ENCODE assay signal across 21 cellular contexts in genomic region chr6:126293891-126294524, GRCh38. TPM values are rescaled to one million over a fixed set of nuclear protein-coding genes. Genes with fewer than 3 reads are reported as not detected.
DNase-seq lines count a peak whose midpoint lies in the region; ATAC-seq lines count a peak whose summit lies in the region.
"Had no signal": no experiment of that assay in that cellular context is flagged by ENCODE, and none has a peak within 500 bp of the region (broad histone marks: within the 10 kb centered on the region; RNA-seq: fewer than 3 reads in every experiment).

No MANE protein-coding gene starts in this region.

- H3K9me3 ChIP-seq in skeletal muscle satellite cell (replicated peaks; ENCODE audit: low read length) = no peaks in the 10 kb centered on the region
- H3K9me3 ChIP-seq: A549, BE2C had no signal

- no peak overlapping the region for H3K4me3 ChIP-seq in skeletal muscle satellite cell (ENCODE audit: low read length)
- H3K4me3 ChIP-seq: A549 had no signal

- H3K27me3 ChIP-seq in skeletal muscle satellite cell (ENCODE audit: control insufficient read depth, insufficient read depth, low read length) = no peaks in the 10 kb centered on the region
- H3K27me3 ChIP-seq: BE2C had no signal

- no peak overlapping the region for H3K9ac ChIP-seq in skeletal muscle satellite cell (ENCODE audit: low read depth, low read length)
- H3K9ac ChIP-seq: KMS-11 had no signal

- H3K4me2 ChIP-seq in skeletal muscle satellite cell (ENCODE audit: low read length) = peak overlapping the region; percentile 14
- H3K4me2 ChIP-seq: A549, KMS-11 had no signal

- DNase-seq in LHCN-M2 (ENCODE audit: low read depth) (peak; percentile 92), amniotic epithelial cell (ENCODE audit: low read depth) (peak; percentile 51), myocyte (ENCODE audit: low read depth) (peak; percentile 57), NCI-H748 (lab: John Stamatoyannopoulos, UW; ENCODE audit: unreplicated experiment) (no peak), AG08396 (ENCODE audit: low spot score) (no peak)
- DNase-seq: BE2C; CD8-positive, alpha-beta memory T cell; DMS79 treated with DMSO at 0.1 percent for 48 hours; GF-D8; NCI-H1048; NCI-H1417; NCI-H1694 treated with DMSO at 0.1 percent for 48 hours; NCI-H2081 treated with DMSO at 0.1 percent for 48 hours; NCI-H524; NCI-H82; SHP77 had no signal

- no peak for ATAC-seq in HG03520 (IDR thresholded peaks at IDR 0.05; ENCODE audit: unreplicated experiment)
- ATAC-seq: A549, HCT116 had no signal

- H3K4me1 ChIP-seq in skeletal muscle satellite cell (ENCODE audit: control insufficient read depth, insufficient read depth, low read length) = peaks cover 14% of the 10 kb centered on the region
- H3K4me1 ChIP-seq: A549, BE2C had no signal

- no peaks in the 10 kb centered on the region for H3K36me3 ChIP-seq in skeletal muscle satellite cell (ENCODE audit: insufficient read depth, low read length)
- H3K36me3 ChIP-seq: BE2C had no signal

RNA-seq across cellular contexts. Expression of gene CENPW, which starts 45.9 kb away (rescaled TPM):
- total RNA-seq in LHCN-M2 (2014; rRNA removed) (17.8 and 22.0 TPM in 2 replicates), myocyte (0.99 and 4.4 TPM in 2 replicates)
- 40.7 TPM for polyA plus RNA-seq in LHCN-M2 (2012)
- polyA plus RNA-seq in myocyte (2012) = 4.5 TPM
- 9.6 and 12.5 TPM in 2 replicates for total RNA-seq in skeletal muscle satellite cell (2012; rRNA removed)

Comparison
In these comparisons a context has a peak if more than half of its experiments do, and no peak if none do; other contexts are left out.
1. DNase-seq: peak in LHCN-M2 (single experiment), amniotic epithelial cell (single experiment) and myocyte (single experiment); none in NCI-H748 (single experiment) and AG08396 (single experiment).